In the genomic region with DNA sequence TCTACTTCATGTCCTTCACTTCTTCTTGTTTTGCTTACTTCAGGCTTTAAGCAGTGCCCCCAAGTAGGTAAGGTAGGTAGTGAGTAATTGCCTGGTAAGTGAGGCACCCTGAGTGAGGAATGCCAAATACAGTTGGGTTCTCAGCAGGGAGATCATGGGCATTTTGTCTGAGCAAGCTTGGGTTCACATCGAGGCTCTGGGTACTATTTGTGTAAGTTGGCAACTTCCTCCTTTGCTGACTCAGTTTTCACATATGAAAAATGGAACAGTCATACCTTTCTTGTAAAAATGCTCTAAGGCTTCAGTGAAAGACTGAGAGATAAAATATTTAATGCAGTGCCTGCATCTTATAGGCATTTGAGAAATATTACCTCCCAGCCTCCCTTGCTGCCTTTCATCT, we compare ENCODE assay signal across 15 cellular contexts.
A peak's percentile ranks its signal among the peaks of the same experiment; 100 is the strongest.
DNase-seq lines count a peak whose midpoint lies in the region; ATAC-seq and TF ChIP-seq lines count a peak whose summit lies in the region.
"Had no signal": no experiment of that assay in that cellular context is flagged by ENCODE, and none has a peak within 500 bp of the region (broad histone marks: within the 10 kb centered on the region; RNA-seq: fewer than 3 reads in every experiment).

No MANE protein-coding gene starts in this region.

- H3K36me3 ChIP-seq in muscle layer of colon (ENCODE audit: insufficient read depth, low read length) = no peaks in the 10 kb centered on the region
- no peaks in the 10 kb centered on the region for H3K36me3 ChIP-seq in aorta (ENCODE audit: control insufficient read depth in 1 of 2, insufficient read depth in 2 of 2, low read length in 1 of 2)
- H3K36me3 ChIP-seq in colonic mucosa = no peaks in the 10 kb centered on the region
- H3K36me3 ChIP-seq: cardiac muscle cell, gastroesophageal sphincter had no signal

- H3K4me1 ChIP-seq in muscle layer of colon (ENCODE audit: insufficient read depth, low read length) (peaks cover 92% of the 10 kb centered on the region), aorta (ENCODE audit: control insufficient read depth in 1 of 2, insufficient read depth in 2 of 2, low read length in 2 of 2) (no peaks in the 10 kb centered on the region), colonic mucosa (no peaks in the 10 kb centered on the region)

- intact Hi-C loops in aorta (cut with DNase I) = no loop called here
- intact Hi-C loops in colonic mucosa (cut with DNase I) = no loop called here

- TF ChIP-seq CTCF in VCaP (conservative IDR thresholded peaks at IDR 0.05) (no peak), colonic mucosa (IDR thresholded peaks at IDR 0.05) (no peak)

- DNase-seq in activated CD4-positive, CD25-positive, alpha-beta regulatory T cell (lab: John Stamatoyannopoulos, UW) = no peak
- DNase-seq in Daoy (ENCODE audit: low read depth) (peak; percentile 71), aorta (no peak), colonic mucosa (no peak)
- DNase-seq: 8988T, NCI-H1092 treated with DMSO at 0.1 percent for 48 hours, NCI-H226, SIG-M5 had no signal

- no peak overlapping the region for H3K9ac ChIP-seq in muscle layer of colon (ENCODE audit: low read length)
- H3K9ac ChIP-seq in colonic mucosa (ENCODE audit: low read depth in 2 of 2, low read length in 2 of 2) = no peak overlapping the region

- peak; percentile 30 to 52 for ATAC-seq in activated CD4-positive, CD25-positive, alpha-beta regulatory T cell treated with anti-CD3 and anti-CD28 coated beads, Interleukin-2, amount 50 U/mL, for 24 hours
- ATAC-seq in HG03097 (IDR thresholded peaks at IDR 0.05; ENCODE audit: low FRiP score, unreplicated experiment) = no peak
- no peak for ATAC-seq in aorta (ENCODE audit: low FRiP score)
- ATAC-seq: gastroesophageal sphincter had no signal

- 0 to 3% methylated on average over 1 of the region's 1 CpG for WGBS in aorta, 2 donors

- H3K4me3 ChIP-seq in muscle layer of colon (ENCODE audit: low read depth in 1 of 2, low read length in 2 of 2) (no peak overlapping the region), aorta (ENCODE audit: low read length in 2 of 2) (no peak overlapping the region), colonic mucosa (no peak overlapping the region)
- H3K4me3 ChIP-seq: cardiac muscle cell, gastroesophageal sphincter, spleen had no signal

- H3K9me3 ChIP-seq in muscle layer of colon (ENCODE audit: low read length) (no peaks in the 10 kb centered on the region), aorta (ENCODE audit: control insufficient read depth, low read length) (no peaks in the 10 kb centered on the region), colonic mucosa (no peaks in the 10 kb centered on the region)
- H3K9me3 ChIP-seq: gastroesophageal sphincter, spleen had no signal

- H3K27ac ChIP-seq in VCaP (peak overlapping the region; percentile 68; the same call in 1 of the 2 replicates), muscle layer of colon (ENCODE audit: low read depth, low read length) (peak overlapping the region; percentile 56), aorta (ENCODE audit: low read depth in 1 of 2, low read length in 2 of 2) (no peak overlapping the region), colonic mucosa (no peak overlapping the region)
- H3K27ac ChIP-seq: gastroesophageal sphincter had no signal

- no peaks in the 10 kb centered on the region for H3K27me3 ChIP-seq in muscle layer of colon (ENCODE audit: control insufficient read depth in 1 of 2, insufficient read depth in 2 of 2, low read length in 2 of 2)
- no peaks in the 10 kb centered on the region for H3K27me3 ChIP-seq in aorta (ENCODE audit: control insufficient read depth in 1 of 2, insufficient read depth in 2 of 2, low read length in 1 of 2)
- H3K27me3 ChIP-seq in colonic mucosa = no peaks in the 10 kb centered on the region
- H3K27me3 ChIP-seq: cardiac muscle cell, gastroesophageal sphincter, spleen had no signal

Comparison
In these comparisons a context has a peak if more than half of its experiments do, and no peak if none do; other contexts are left out.
1. ATAC-seq: peak in activated CD4-positive, CD25-positive, alpha-beta regulatory T cell treated with anti-CD3 and anti-CD28 coated beads, Interleukin-2, amount 50 U/mL, for 24 hours (2 of 2); none in HG03097 (single experiment) and aorta (single experiment).
2. H3K27ac ChIP-seq: peak in VCaP (single experiment) and muscle layer of colon (single experiment); none in aorta (0 of 2) and colonic mucosa (single experiment).